17 cellular contexts compared by ENCODE assay signal in genomic region chr13:51845574-51846318, GRCh38. TPM values are rescaled to one million over a fixed set of nuclear protein-coding genes. Genes with fewer than 3 reads are reported as not detected.
DNase-seq lines count a peak whose midpoint lies in the region; ATAC-seq, FAIRE-seq and TF ChIP-seq lines count a peak whose summit lies in the region.
"Had no signal": no experiment of that assay in that cellular context is flagged by ENCODE, and none has a peak within 500 bp of the region (broad histone marks: within the 10 kb centered on the region; RNA-seq: fewer than 3 reads in every experiment).

No MANE protein-coding gene starts in this region.

- H3K36me3 Mint-ChIP-seq in activated CD4-positive, alpha-beta T cell treated with anti-CD3 and anti-CD28 coated beads for 36 hours (ENCODE audit: low read depth), result no peaks in the 10 kb centered on the region
- no peaks in the 10 kb centered on the region for H3K36me3 Mint-ChIP-seq in astrocyte (ENCODE audit: low read depth, unreplicated experiment)
- H3K36me3 Mint-ChIP-seq: activated CD4-positive, alpha-beta memory T cell treated with anti-CD3 and anti-CD28 coated beads for 36 hours had no signal

- intact Hi-C loops in activated CD4-positive, alpha-beta T cell treated with anti-CD3 and anti-CD28 coated beads for 36 hours (cut with DNase I, micrococcal nuclease), result loop anchor here in 1 of 2 experiments (1.0 kb wide), 1 partner anchor 282 kb away; no protein-coding TSS in a partner anchor
- intact Hi-C loops in right lobe of liver (cut with DNase I), result no loop called here

- no peaks in the 10 kb centered on the region for H4K20me1 ChIP-seq in astrocyte (ENCODE audit: insufficient read depth, low read length)

- TF ChIP-seq POLR2A in right lobe of liver (IDR thresholded peaks at IDR 0.05), result no peak

- H3K9ac ChIP-seq in astrocyte (ENCODE audit: low read length) (no peak overlapping the region), subcutaneous abdominal adipose tissue (ENCODE audit: low read length in 5 of 5) (no peak overlapping the region)

- CTCF ChIA-PET in activated CD4-positive, alpha-beta T cell treated with anti-CD3 and anti-CD28 coated beads for 36 hours (lab: Charles Lee), result interaction anchor here (0.6 to 1.4 kb wide), 9 partner anchors 11 to 64 kb away, joined by 3 to 8 read pairs (median 4); no protein-coding TSS in a partner anchor

- POLR2A ChIA-PET in activated CD4-positive, alpha-beta T cell treated with anti-CD3 and anti-CD28 coated beads for 36 hours (lab: Charles Lee), result no interaction called here

- H3K9me3 ChIP-seq in astrocyte (ENCODE audit: insufficient read depth, low read depth, low read length) (no peaks in the 10 kb centered on the region), right lobe of liver (no peaks in the 10 kb centered on the region), subcutaneous abdominal adipose tissue (ENCODE audit: control insufficient read depth in 5 of 5, low read length in 5 of 5) (no peaks in the 10 kb centered on the region)
- H3K9me3 ChIP-seq: Caco-2, heart left ventricle, spleen had no signal

- peak overlapping the region; percentile 69 for H3K4me2 ChIP-seq in astrocyte (ENCODE audit: low read length)

- no peaks in the 10 kb centered on the region for H3K9me3 Mint-ChIP-seq in activated CD4-positive, alpha-beta T cell treated with anti-CD3 and anti-CD28 coated beads for 36 hours (ENCODE audit: low read depth)
- no peaks in the 10 kb centered on the region for H3K9me3 Mint-ChIP-seq in astrocyte (ENCODE audit: unreplicated experiment)
- H3K9me3 Mint-ChIP-seq: activated CD4-positive, alpha-beta memory T cell treated with anti-CD3 and anti-CD28 coated beads for 36 hours had no signal

- peaks cover 14% of the 10 kb centered on the region for H3K4me1 Mint-ChIP-seq in activated CD4-positive, alpha-beta T cell treated with anti-CD3 and anti-CD28 coated beads for 36 hours
- peaks cover 15% of the 10 kb centered on the region for H3K4me1 Mint-ChIP-seq in astrocyte (ENCODE audit: low read depth, unreplicated experiment)

- no peak for ATAC-seq in activated CD4-positive, alpha-beta T cell treated with anti-CD3 and anti-CD28 coated beads for 36 hours
- peak; percentile 11 to 58 (median 41) for ATAC-seq in right lobe of liver
- ATAC-seq in GM21619 (IDR thresholded peaks at IDR 0.05; ENCODE audit: unreplicated experiment), result no peak

- H3K79me2 ChIP-seq in astrocyte (ENCODE audit: insufficient read depth, low read length), result no peaks in the 10 kb centered on the region

- H3K27ac Mint-ChIP-seq in activated CD4-positive, alpha-beta T cell treated with anti-CD3 and anti-CD28 coated beads for 36 hours, result no peak overlapping the region
- no peak overlapping the region for H3K27ac Mint-ChIP-seq in astrocyte (ENCODE audit: unreplicated experiment)
- H3K27ac Mint-ChIP-seq: activated CD4-positive, alpha-beta memory T cell treated with anti-CD3 and anti-CD28 coated beads for 36 hours; nephron progenitor cell had no signal

- H2AFZ ChIP-seq in astrocyte (ENCODE audit: low read depth, low read length), result peak overlapping the region; percentile 91

- WGBS in right lobe of liver (ENCODE audit: insufficient coverage, low coverage, low lambda C conversion rate, missing lambda C conversion rate), result 33% methylated on average over 4 of the region's 5 CpGs

- H3K36me3 ChIP-seq in astrocyte (ENCODE audit: insufficient read depth, low read length) (no peaks in the 10 kb centered on the region), right lobe of liver (no peaks in the 10 kb centered on the region), subcutaneous abdominal adipose tissue (ENCODE audit: control insufficient read depth in 5 of 5, insufficient read depth in 5 of 5, low read length in 5 of 5) (no peaks in the 10 kb centered on the region)
- H3K36me3 ChIP-seq: heart left ventricle, spleen had no signal

- peaks cover 6% of the 10 kb centered on the region for H3K27me3 Mint-ChIP-seq in activated CD4-positive, alpha-beta T cell treated with anti-CD3 and anti-CD28 coated beads for 36 hours
- no peaks in the 10 kb centered on the region for H3K27me3 Mint-ChIP-seq in astrocyte (ENCODE audit: low read depth, unreplicated experiment)

- FAIRE-seq in astrocyte (lab: Jason Lieb, UNC), result no peak
- FAIRE-seq: A204.1 had no signal

- H3K27ac ChIP-seq in astrocyte (ENCODE audit: low read depth, low read length) (no peak overlapping the region), right lobe of liver (peak overlapping the region in 1 of 3 donors; percentile 70), subcutaneous abdominal adipose tissue (ENCODE audit: low read depth, low read length) (no peak overlapping the region)
- H3K27ac ChIP-seq: heart left ventricle had no signal

- TF ChIP-seq CTCF in astrocyte (IDR thresholded peaks at IDR 0.05; ENCODE audit: insufficient read depth, low read depth, low read length), result no peak
- TF ChIP-seq CTCF in right lobe of liver (IDR thresholded peaks at IDR 0.05), result no peak
- TF ChIP-seq CTCF in GM10266 (IDR thresholded peaks at IDR 0.05; ENCODE audit: control insufficient read depth, insufficient read depth, low read depth, missing control alignments), result no peak

- H3K4me1 ChIP-seq in astrocyte (ENCODE audit: insufficient read depth, low read length) (peaks cover 19% of the 10 kb centered on the region), right lobe of liver (peaks cover 0 to 5% (median 2%) of the 10 kb centered on the region in 4 donors), subcutaneous abdominal adipose tissue (ENCODE audit: control insufficient read depth in 5 of 5, insufficient read depth in 5 of 5, low read length in 5 of 5) (peaks cover 0 to 6% (median 6%) of the 10 kb centered on the region in 5 donors)
- H3K4me1 ChIP-seq: Caco-2 had no signal

- H3K4me3 ChIP-seq in astrocyte (ENCODE audit: insufficient read depth, low read depth, low read length), result no peak overlapping the region
- peak overlapping the region; percentile 17 to 52 (median 43) for H3K4me3 ChIP-seq in right lobe of liver
- H3K4me3 ChIP-seq in subcutaneous abdominal adipose tissue (ENCODE audit: low read depth in 1 of 5, low read length in 5 of 5), result peak overlapping the region in 3 of 5 donors; percentile 30 to 38 (median 37)

- H3K27me3 ChIP-seq in astrocyte (ENCODE audit: insufficient read depth, low read length) (peaks cover 17% of the 10 kb centered on the region), right lobe of liver (no peaks in the 10 kb centered on the region), subcutaneous abdominal adipose tissue (ENCODE audit: control insufficient read depth in 5 of 5, insufficient read depth in 4 of 5, low read length in 5 of 5) (peaks cover 0 to 7% (median 0%) of the 10 kb centered on the region in 5 donors)

- peak overlapping the region; percentile 54 for H3K4me3 Mint-ChIP-seq in activated CD4-positive, alpha-beta T cell treated with anti-CD3 and anti-CD28 coated beads for 36 hours
- no peak overlapping the region for H3K4me3 Mint-ChIP-seq in astrocyte (ENCODE audit: unreplicated experiment)
- H3K4me3 Mint-ChIP-seq: nephron progenitor cell had no signal

- no peak for DNase-seq in activated CD4-positive, alpha-beta T cell treated with anti-CD3 and anti-CD28 coated beads for 36 hours
- no peak for DNase-seq in activated CD4-positive, alpha-beta T cell treated with anti-CD3 and anti-CD28 coated beads for 48 hours
- DNase-seq in astrocyte (ENCODE audit: low read depth) (no peak), right lobe of liver (no peak), GM10266 (ENCODE audit: extremely low spot score) (no peak), HCEC 1CT (no peak)
- DNase-seq: NCI-H1436 treated with DMSO at 0.1 percent for 48 hours, NCI-H524 treated with DMSO at 0.1 percent for 48 hours had no signal

RNA-seq across cellular contexts. Expression of gene TMEM272, which starts 0.8 kb away (rescaled TPM):
- under 1 TPM; 0.18 to 0.33 TPM for total RNA-seq in activated CD4-positive, alpha-beta T cell treated with anti-CD3 and anti-CD28 coated beads for 36 hours
- total RNA-seq in astrocyte, result 0.05 TPM in 1 of 2 replicates, not detected in the other
- total RNA-seq in right lobe of liver, result under 1 TPM in 5 of 6 experiments, not detected in 1; 0.06 to 0.53 (median 0.33) TPM

RNA-seq across cellular contexts. Expression of gene CCDC70, which starts 16.0 kb away (rescaled TPM):
- total RNA-seq in activated CD4-positive, alpha-beta T cell treated with anti-CD3 and anti-CD28 coated beads for 36 hours, result not detected
- total RNA-seq in astrocyte (not detected in 2 replicates), right lobe of liver (not detected)
- total RNA-seq: activated CD4-positive, alpha-beta memory T cell treated with anti-CD3 and anti-CD28 coated beads for 36 hours; Caco-2; heart left ventricle; left colon; spleen had no signal

RNA-seq across cellular contexts. Expression of gene DHRS12, which starts 41.8 kb away (rescaled TPM):
- total RNA-seq in activated CD4-positive, alpha-beta T cell treated with anti-CD3 and anti-CD28 coated beads for 36 hours, result 1 to 10 TPM; 4.9 to 5.3 TPM
- total RNA-seq in astrocyte (4.0 and 4.9 TPM in 2 replicates), right lobe of liver (10 to 100 TPM; 10.2 to 17.6 (median 12.4) TPM)

Comparison
In these comparisons a context has a peak if more than half of its experiments do, and no peak if none do; other contexts are left out.
1. ATAC-seq: peak in right lobe of liver (4 of 4); none in activated CD4-positive, alpha-beta T cell treated with anti-CD3 and anti-CD28 coated beads for 36 hours (single experiment) and GM21619 (single experiment).